ENCODE assay signal across 1 cellular context in genomic region chr13:50437252-50437651, GRCh38.
TF ChIP-seq lines count a peak whose summit lies in the region.

No MANE protein-coding gene starts in this region.

TF ChIP-seq in HEK293, 187 proteins besides CTCF, POLR2A, EP300 and RAD21 (continued from another document):
- TF ChIP-seq ZBTB10 (tag by site-specific recombination; IDR thresholded peaks at IDR 0.05), result no peak
- no peak for TF ChIP-seq ZNF155 (tag by site-specific recombination; IDR thresholded peaks at IDR 0.05)
- no peak for TF ChIP-seq ZNF169 (tag by site-specific recombination; IDR thresholded peaks at IDR 0.05)
- TF ChIP-seq FEZF1 (tag by site-specific recombination; IDR thresholded peaks at IDR 0.05), result peak; percentile 81
- TF ChIP-seq, protein P1, sequence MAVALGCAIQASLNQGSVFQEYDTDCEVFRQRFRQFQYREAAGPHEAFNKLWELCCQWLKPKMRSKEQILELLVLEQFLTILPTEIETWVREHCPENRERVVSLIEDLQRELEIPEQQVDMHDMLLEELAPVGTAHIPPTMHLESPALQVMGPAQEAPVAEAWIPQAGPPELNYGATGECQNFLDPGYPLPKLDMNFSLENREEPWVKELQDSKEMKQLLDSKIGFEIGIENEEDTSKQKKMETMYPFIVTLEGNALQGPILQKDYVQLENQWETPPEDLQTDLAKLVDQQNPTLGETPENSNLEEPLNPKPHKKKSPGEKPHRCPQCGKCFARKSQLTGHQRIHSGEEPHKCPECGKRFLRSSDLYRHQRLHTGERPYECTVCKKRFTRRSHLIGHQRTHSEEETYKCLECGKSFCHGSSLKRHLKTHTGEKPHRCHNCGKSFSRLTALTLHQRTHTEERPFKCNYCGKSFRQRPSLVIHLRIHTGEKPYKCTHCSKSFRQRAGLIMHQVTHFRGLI (tag by site-specific recombination; IDR thresholded peaks at IDR 0.05), result peak; percentile 59; the same call in 1 of the 2 replicates
- TF ChIP-seq PRDM1 (tag by site-specific recombination; IDR thresholded peaks at IDR 0.05), result no peak
- TF ChIP-seq ZNF37A (tag by site-specific recombination; IDR thresholded peaks at IDR 0.05), result no peak
TF ChIP-seq in HEK293: peak in this region for 4.
